ENCODE assay signal across 25 cellular contexts in the genomic region with DNA sequence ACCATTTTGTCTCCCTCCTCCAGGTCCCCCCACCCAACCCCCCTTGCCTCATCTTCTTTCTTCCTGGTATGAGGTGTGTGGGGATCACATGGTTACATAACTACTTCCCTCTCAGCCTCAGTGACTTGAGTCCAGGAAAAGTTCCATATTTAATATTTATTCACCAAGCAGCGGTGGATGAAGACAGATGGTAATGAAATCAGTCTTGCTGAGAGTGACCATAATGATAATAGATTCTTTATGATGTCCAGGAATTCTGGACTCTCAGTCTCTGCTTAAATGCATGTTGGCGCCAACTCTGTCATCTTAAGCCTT.
"Had no signal": no experiment of that assay in that cellular context is flagged by ENCODE, and none has a peak within 500 bp of the region (broad histone marks: within the 10 kb centered on the region; RNA-seq: fewer than 3 reads in every experiment).

No MANE protein-coding gene starts in this region.

- H3K4me1 ChIP-seq: spleen, tibial nerve, upper lobe of left lung had no signal

- H3K4me3 Mint-ChIP-seq: effector memory CD8-positive, alpha-beta T cell; immature natural killer cell; memory B cell; naive B cell; natural killer cell treated with Interleukin-12 subunit alpha and Interleukin-12 subunit beta and Interleukin-15 and Interleukin-18, amount 100 ng/mL, for 72 hours; stimulated activated naive B cell treated with anti-CD40 and anti-IgM and Interleukin-4, amounts not matched to agents 10 μg/mL and 1 μg/mL and 100 μg/mL, for 72 hours; stimulated activated naive CD8-positive, alpha-beta T cell treated with anti-CD3 and anti-CD28 coated beads, Interleukin-15, Interleukin-2, amounts not matched to agents 100 ng/mL and 50 ng/mL, for 24 hours had no signal

- H3K9me3 ChIP-seq: mucosa of descending colon, ovary, spleen, thoracic aorta, tibial nerve, upper lobe of left lung had no signal

- H3K27ac Mint-ChIP-seq: effector memory CD8-positive, alpha-beta T cell; immature natural killer cell; memory B cell; natural killer cell treated with Interleukin-12 subunit alpha and Interleukin-12 subunit beta and Interleukin-15 and Interleukin-18, amount 100 ng/mL, for 72 hours; stimulated activated naive B cell treated with anti-CD40 and anti-IgM and Interleukin-4, amounts not matched to agents 10 μg/mL and 1 μg/mL and 100 μg/mL, for 72 hours; stimulated activated naive CD8-positive, alpha-beta T cell treated with anti-CD3 and anti-CD28 coated beads, Interleukin-15, Interleukin-2, amounts not matched to agents 100 ng/mL and 50 ng/mL, for 24 hours had no signal

- DNase-seq: cortex of kidney; effector memory CD8-positive, alpha-beta T cell; hypothalamus; immature natural killer cell; islet precursor cell; mucosa of descending colon; naive B cell; nucleus accumbens; ovary; posterior cingulate gyrus; spleen; stimulated activated CD4-positive, alpha-beta T cell treated with anti-CD3 and anti-CD28 coated beads, Interleukin-15, amount 100 ng/mL, for 24 hours; stimulated activated CD4-positive, alpha-beta T cell treated with anti-CD3 and anti-CD28 coated beads, Interleukin-2, amount 100 ng/mL, for 48 hours; stimulated activated naive B cell treated with anti-CD40 and anti-IgM and Interleukin-4, amounts not matched to agents 10 μg/mL and 1 μg/mL and 100 μg/mL, for 72 hours; upper lobe of left lung had no signal

- FAIRE-seq: frontal cortex, urothelium cell line had no signal

- H3K36me3 ChIP-seq: ovary, spleen, thoracic aorta, tibial nerve, upper lobe of left lung had no signal

- ATAC-seq: effector memory CD8-positive, alpha-beta T cell; left lobe of liver; mucosa of descending colon; natural killer cell treated with Interleukin-12 subunit alpha and Interleukin-12 subunit beta and Interleukin-15 and Interleukin-18, amount 100 ng/mL, for 72 hours; stimulated activated naive B cell treated with anti-CD40 and anti-IgM and Interleukin-4, amounts not matched to agents 10 μg/mL and 1 μg/mL and 100 μg/mL, for 72 hours had no signal

- H3K27ac ChIP-seq: ovary, skin epidermis, spleen, thoracic aorta, tibial nerve, upper lobe of left lung had no signal

- H3K4me1 Mint-ChIP-seq: naive B cell had no signal

- H3K4me3 ChIP-seq: lung, mucosa of descending colon, ovary, skin epidermis, spleen, thoracic aorta, tibial nerve, upper lobe of left lung had no signal

- H3K36me3 Mint-ChIP-seq: immature natural killer cell; memory B cell; naive B cell; natural killer cell treated with Interleukin-12 subunit alpha and Interleukin-12 subunit beta and Interleukin-15 and Interleukin-18, amount 100 ng/mL, for 72 hours; stimulated activated naive B cell treated with anti-CD40 and anti-IgM and Interleukin-4, amounts not matched to agents 10 μg/mL and 1 μg/mL and 100 μg/mL, for 72 hours had no signal

- H3K9me3 Mint-ChIP-seq: effector memory CD8-positive, alpha-beta T cell; immature natural killer cell; memory B cell; naive B cell; natural killer cell treated with Interleukin-12 subunit alpha and Interleukin-12 subunit beta and Interleukin-15 and Interleukin-18, amount 100 ng/mL, for 72 hours; stimulated activated naive B cell treated with anti-CD40 and anti-IgM and Interleukin-4, amounts not matched to agents 10 μg/mL and 1 μg/mL and 100 μg/mL, for 72 hours; stimulated activated naive CD8-positive, alpha-beta T cell treated with anti-CD3 and anti-CD28 coated beads, Interleukin-15, Interleukin-2, amounts not matched to agents 100 ng/mL and 50 ng/mL, for 24 hours had no signal

- H3K27me3 ChIP-seq: ovary, tibial nerve, upper lobe of left lung had no signal
